In the genomic region with DNA sequence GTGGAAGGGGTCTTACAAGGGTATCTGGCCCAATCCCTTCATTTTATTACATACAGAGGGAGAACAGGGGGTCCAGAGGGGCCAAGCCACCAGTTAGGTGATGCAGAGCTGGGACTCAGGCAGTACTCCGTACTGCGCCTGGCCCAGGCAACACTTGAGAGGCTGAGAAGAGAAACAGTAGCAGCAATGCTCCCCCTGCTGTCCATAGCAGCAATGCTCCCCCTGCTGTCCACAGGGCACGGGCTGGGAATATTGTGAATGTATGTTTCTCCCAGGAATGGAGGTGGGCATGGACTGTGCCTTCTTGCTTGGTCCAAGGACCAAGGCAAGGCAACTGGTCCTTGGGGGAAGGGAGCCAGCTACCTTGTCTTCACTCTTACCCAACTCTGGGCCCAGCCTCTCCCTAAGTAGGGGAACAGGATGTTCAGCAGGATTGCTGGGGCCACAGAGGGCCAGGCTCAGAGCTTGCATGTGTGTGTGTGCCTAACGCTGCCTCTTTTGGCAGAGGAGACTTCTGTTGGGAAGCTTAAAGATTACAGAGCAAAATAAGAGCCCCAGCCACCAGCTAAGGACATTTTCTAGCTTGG, we compare ENCODE assay signal across 8 cellular contexts. TPM values are rescaled to one million over a fixed set of nuclear protein-coding genes. Genes with fewer than 3 reads are reported as not detected.
DNase-seq lines count a peak whose midpoint lies in the region; ATAC-seq and TF ChIP-seq lines count a peak whose summit lies in the region.

No MANE protein-coding gene starts in this region.

- intact Hi-C loops in activated CD4-positive, alpha-beta memory T cell treated with anti-CD3 and anti-CD28 coated beads for 36 hours (cut with micrococcal nuclease): no loop called here
- intact Hi-C loops in ovary (cut with DNase I): no loop called here

- H3K27me3 ChIP-seq in foreskin keratinocyte (no peaks in the 10 kb centered on the region), ovary (no peaks in the 10 kb centered on the region)

- no peak overlapping the region for H3K4me3 ChIP-seq in ovary

- WGBS in ovary, 3 donors: 43 to 48% (median 44%) methylated on average over 4 of the region's 4 CpGs

- no peaks in the 10 kb centered on the region for H3K27me3 Mint-ChIP-seq in stimulated activated naive CD8-positive, alpha-beta T cell treated with anti-CD3 and anti-CD28 coated beads, Interleukin-15, amount 100 ng/mL, for 72 hours
- no peaks in the 10 kb centered on the region for H3K27me3 Mint-ChIP-seq in activated CD4-positive, alpha-beta memory T cell treated with anti-CD3 and anti-CD28 coated beads for 36 hours

- TF ChIP-seq CTCF in foreskin keratinocyte (conservative IDR thresholded peaks at IDR 0.05) (peak; percentile 89), ovary (IDR thresholded peaks at IDR 0.05) (peak in 2 of 3 donors; percentile 13 to 23)

- H3K9me3 Mint-ChIP-seq in stimulated activated naive CD8-positive, alpha-beta T cell treated with anti-CD3 and anti-CD28 coated beads, Interleukin-15, amount 100 ng/mL, for 72 hours: no peaks in the 10 kb centered on the region
- H3K9me3 Mint-ChIP-seq in activated CD4-positive, alpha-beta memory T cell treated with anti-CD3 and anti-CD28 coated beads for 36 hours: no peaks in the 10 kb centered on the region

- H3K36me3 ChIP-seq in ovary: no peaks in the 10 kb centered on the region

- peaks cover 80% of the 10 kb centered on the region for H3K4me1 ChIP-seq in foreskin keratinocyte
- H3K4me1 ChIP-seq in ovary (ENCODE audit: insufficient read depth): no peaks in the 10 kb centered on the region

- H3K4me1 Mint-ChIP-seq in stimulated activated naive CD8-positive, alpha-beta T cell treated with anti-CD3 and anti-CD28 coated beads, Interleukin-15, amount 100 ng/mL, for 72 hours: peaks cover 70% of the 10 kb centered on the region
- H3K4me1 Mint-ChIP-seq in activated CD4-positive, alpha-beta memory T cell treated with anti-CD3 and anti-CD28 coated beads for 36 hours (ENCODE audit: low read depth): peaks cover 73% of the 10 kb centered on the region

- no peaks in the 10 kb centered on the region for H3K9me3 ChIP-seq in ovary

- CTCF ChIA-PET in activated CD4-positive, alpha-beta memory T cell treated with anti-CD3 and anti-CD28 coated beads for 36 hours (lab: Charles Lee): interaction anchor here (0.6 to 8.0 kb wide), 11 partner anchors 9 to 465 kb away, joined by 3 to 151 read pairs (median 8); a partner anchor contains a TSS

- POLR2A ChIA-PET in activated CD4-positive, alpha-beta memory T cell treated with anti-CD3 and anti-CD28 coated beads for 36 hours (lab: Charles Lee): interaction anchor here (0.6 to 4.0 kb wide), 2 partner anchors 23 to 625 kb away, joined by 3 to 15 read pairs; a partner anchor contains a TSS

- no peak overlapping the region for H3K4me3 Mint-ChIP-seq in stimulated activated naive CD8-positive, alpha-beta T cell treated with anti-CD3 and anti-CD28 coated beads, Interleukin-15, amount 100 ng/mL, for 72 hours
- no peak overlapping the region for H3K4me3 Mint-ChIP-seq in activated CD4-positive, alpha-beta memory T cell treated with anti-CD3 and anti-CD28 coated beads for 36 hours

- H3K27ac ChIP-seq in foreskin keratinocyte: peak overlapping the region; percentile 79
- no peak overlapping the region for H3K27ac ChIP-seq in ovary

- H3K36me3 Mint-ChIP-seq in activated CD4-positive, alpha-beta memory T cell treated with anti-CD3 and anti-CD28 coated beads for 36 hours: peaks cover 9% of the 10 kb centered on the region

- TF ChIP-seq POLR2A in ovary (IDR thresholded peaks at IDR 0.05): no peak

- no peak for ATAC-seq in stimulated activated naive CD8-positive, alpha-beta T cell treated with anti-CD3 and anti-CD28 coated beads, Interleukin-15, Interleukin-2, amounts not matched to agents 100 U/mL and 50 U/mL, for 24 hours
- no peak for ATAC-seq in stimulated activated naive CD8-positive, alpha-beta T cell treated with anti-CD3 and anti-CD28 coated beads, Interleukin-15, amount 100 ng/mL, for 72 hours
- ATAC-seq in foreskin keratinocyte (peak; percentile 25), HG02885 (IDR thresholded peaks at IDR 0.05; ENCODE audit: poor library complexity, unreplicated experiment) (no peak)

- peak overlapping the region in 1 of 2 donors; percentile 93 for H3K27ac Mint-ChIP-seq in stimulated activated naive CD8-positive, alpha-beta T cell treated with anti-CD3 and anti-CD28 coated beads, Interleukin-15, amount 100 ng/mL, for 72 hours
- H3K27ac Mint-ChIP-seq in activated CD4-positive, alpha-beta memory T cell treated with anti-CD3 and anti-CD28 coated beads for 36 hours: peak overlapping the region; percentile 92

- TF ChIP-seq EP300 in ovary (IDR thresholded peaks at IDR 0.05): no peak

- DNase-seq in stimulated activated naive CD8-positive, alpha-beta T cell treated with anti-CD3 and anti-CD28 coated beads, Interleukin-15, Interleukin-2, amounts not matched to agents 100 U/mL and 50 U/mL, for 24 hours: peak; percentile 40
- no peak for DNase-seq in stimulated activated naive CD8-positive, alpha-beta T cell treated with anti-CD3 and anti-CD28 coated beads, Interleukin-15, amount 100 ng/mL, for 72 hours
- DNase-seq in NCI-H446 (lab: John Stamatoyannopoulos, UW) (peak; percentile 25 to 76), foreskin keratinocyte (peak; percentile 53 to 77), ovary (no peak), GM19238 (ENCODE audit: insufficient read length, low spot score) (no peak)
- DNase-seq in activated CD4-positive, alpha-beta memory T cell treated with anti-CD3 and anti-CD28 coated beads for 36 hours: peak; percentile 54

RNA-seq across cellular contexts. Expression of a gene that starts 14.8 kb away (rescaled TPM):
- not detected for total RNA-seq in activated CD4-positive, alpha-beta memory T cell treated with anti-CD3 and anti-CD28 coated beads for 36 hours
- total RNA-seq in foreskin keratinocyte (2.6 and 3.0 TPM in 2 replicates), ovary (not detected)
- polyA plus RNA-seq in foreskin keratinocyte (2.3 and 3.1 TPM in 2 replicates), ovary (not detected)

RNA-seq across cellular contexts. Expression of a gene that starts 22.5 kb away (rescaled TPM):
- total RNA-seq in activated CD4-positive, alpha-beta memory T cell treated with anti-CD3 and anti-CD28 coated beads for 36 hours: 100 to 1,000 TPM; 115 to 120 TPM
- total RNA-seq in foreskin keratinocyte (388 and 438 TPM in 2 replicates), ovary (10 to 100 TPM; 36.6 to 93.1 (median 69.8) TPM)
- polyA plus RNA-seq in foreskin keratinocyte (487 and 547 TPM in 2 replicates), ovary (10 to 100 TPM; 43.3 to 88.4 TPM)

RNA-seq across cellular contexts. Expression of a gene that starts 29.1 kb away (rescaled TPM):
- 10 to 100 TPM; 35.0 to 38.1 TPM for total RNA-seq in activated CD4-positive, alpha-beta memory T cell treated with anti-CD3 and anti-CD28 coated beads for 36 hours
- total RNA-seq in foreskin keratinocyte (31.6 and 48.2 TPM in 2 replicates), ovary (10 to 100 TPM; 22.9 to 77.7 (median 65.8) TPM)
- polyA plus RNA-seq in foreskin keratinocyte (85.2 and 112 TPM in 2 replicates), ovary (10 to 100 TPM; 20.5 to 42.4 TPM)

Comparison
In these comparisons a context has a peak if more than half of its experiments do, and no peak if none do; other contexts are left out.
1. DNase-seq: peak in stimulated activated naive CD8-positive, alpha-beta T cell treated with anti-CD3 and anti-CD28 coated beads, Interleukin-15, Interleukin-2, amounts not matched to agents 100 U/mL and 50 U/mL, for 24 hours (single experiment), NCI-H446 (2 of 2), activated CD4-positive, alpha-beta memory T cell treated with anti-CD3 and anti-CD28 coated beads for 36 hours (single experiment) and foreskin keratinocyte (2 of 2); none in stimulated activated naive CD8-positive, alpha-beta T cell treated with anti-CD3 and anti-CD28 coated beads, Interleukin-15, amount 100 ng/mL, for 72 hours (0 of 2), ovary (0 of 5) and GM19238 (single experiment).